8 cellular contexts compared by ENCODE assay signal in genomic region chr2:233354971-233355574, GRCh38. TPM values are rescaled to one million over a fixed set of nuclear protein-coding genes. Genes with fewer than 3 reads are reported as not detected.
DNase-seq lines count a peak whose midpoint lies in the region; ATAC-seq and TF ChIP-seq lines count a peak whose summit lies in the region.

No MANE protein-coding gene starts in this region.

- no peak overlapping the region for H3K27ac ChIP-seq in neuronal stem cell (replicated peaks; ENCODE audit: low read length)

- peak overlapping the region; percentile 92 for H3K9ac ChIP-seq in neuronal stem cell (ENCODE audit: low read depth, low read length, poor library complexity)

- H3K4me1 ChIP-seq in neuronal stem cell (ENCODE audit: control insufficient read depth in 2 of 2, insufficient read depth in 1 of 2, low read depth in 1 of 2, low read length in 2 of 2), result peaks cover 10 to 13% of the 10 kb centered on the region in 2 donors

- H2BK12ac ChIP-seq in neuronal stem cell (ENCODE audit: low read length), result no peak overlapping the region

- peaks cover 0 to 19% of the 10 kb centered on the region in 2 donors for H3K36me3 ChIP-seq in neuronal stem cell (replicated peaks in 1 of 2; ENCODE audit: control insufficient read depth in 2 of 2, insufficient read depth in 2 of 2, low read length in 2 of 2)

- H3K23ac ChIP-seq in neuronal stem cell (ENCODE audit: low read depth, low read length, poor library complexity), result peak overlapping the region; percentile 35

- H2BK120ac ChIP-seq in neuronal stem cell (ENCODE audit: low read depth, low read length), result no peak overlapping the region

- no peak overlapping the region for H2AK5ac ChIP-seq in neuronal stem cell (ENCODE audit: low read depth, low read length)

- no peak overlapping the region for H4K91ac ChIP-seq in neuronal stem cell (ENCODE audit: low read depth, low read length, poor library complexity)

- peak overlapping the region; percentile 87 for H2AFZ ChIP-seq in neuronal stem cell (ENCODE audit: low read length)

- H3K79me1 ChIP-seq in neuronal stem cell (ENCODE audit: low read depth, low read length), result peaks cover 6% of the 10 kb centered on the region

- no peak overlapping the region for H3K4ac ChIP-seq in neuronal stem cell (ENCODE audit: low read length)

- H3K14ac ChIP-seq in neuronal stem cell (ENCODE audit: low read length), result no peak overlapping the region

- DNase-seq in NCI-H2081 (lab: John Stamatoyannopoulos, UW), result peak; percentile 49 to 61
- no peak for DNase-seq in NCI-H2081 treated with DMSO at 0.1 percent for 48 hours (lab: John Stamatoyannopoulos, UW)
- DNase-seq in activated CD4-positive, alpha-beta T cell treated with anti-CD3 and anti-CD28 coated beads, Interleukin-2, amount 50 U/mL, for 48 hours, result peak; percentile 25 to 28
- peak; percentile 24 for DNase-seq in fibroblast of mammary gland (ENCODE audit: low read depth)
- DNase-seq in neuronal stem cell (ENCODE audit: low spot score), result no peak
- no peak for DNase-seq in HUDEP-2 (lab: John Stamatoyannopoulos, UW; ENCODE audit: unreplicated experiment in 76 of 76)

- peaks cover 0 to 29% (median 13%) of the 10 kb centered on the region in 3 experiments for H3K27me3 ChIP-seq in neuronal stem cell (ENCODE audit: control insufficient read depth in 3 of 3, insufficient read depth in 3 of 3, low read depth in 1 of 3, low read length in 3 of 3)

- H2BK15ac ChIP-seq in neuronal stem cell (ENCODE audit: low read length), result no peak overlapping the region

- peak overlapping the region; percentile 86 for H3K4me2 ChIP-seq in neuronal stem cell (ENCODE audit: insufficient read depth, low read length, poor library complexity, severe bottlenecking)

- ATAC-seq in HG03135 (IDR thresholded peaks at IDR 0.05; ENCODE audit: unreplicated experiment) (peak; percentile 15), HG03469 (IDR thresholded peaks at IDR 0.05; ENCODE audit: unreplicated experiment) (no peak)

- H3K4me3 ChIP-seq in fibroblast of mammary gland (ENCODE audit: control insufficient read depth, low read depth, low read length) (peak overlapping the region; percentile 66), neuronal stem cell (ENCODE audit: low read length in 2 of 2) (peak overlapping the region; percentile 65 to 98)

- H3K18ac ChIP-seq in neuronal stem cell (ENCODE audit: low read length), result peak overlapping the region; percentile 50

- H4K8ac ChIP-seq in neuronal stem cell (ENCODE audit: low read depth, low read length), result no peak overlapping the region

- no peak overlapping the region for H2BK5ac ChIP-seq in neuronal stem cell (ENCODE audit: low read length)

- H3K9me3 ChIP-seq in neuronal stem cell (replicated peaks in 1 of 2; ENCODE audit: control insufficient read depth in 2 of 2, insufficient read depth in 1 of 2, low read depth in 1 of 2, low read length in 2 of 2), result peaks cover 2 to 9% of the 10 kb centered on the region in 2 donors

- TF ChIP-seq CTCF in fibroblast of mammary gland (conservative IDR thresholded peaks at IDR 0.05; ENCODE audit: control insufficient read depth, insufficient read depth, low read depth, low read length), result no peak

- WGBS in neuronal stem cell (ENCODE audit: extremely low coverage in 2 of 2, insufficient read length in 2 of 2, insufficient replicate concordance in 1 of 2), 2 donors, result no CpG with 5 or more reads among the region's 46 CpGs

RNA-seq across cellular contexts. Expression of gene DGKD, which starts 0.8 kb away (rescaled TPM):
- 15.2 TPM for polyA plus RNA-seq in neuronal stem cell (2013, experiment 1 of 2)
- 15.9 TPM for polyA plus RNA-seq in neuronal stem cell (2013, experiment 2 of 2)

RNA-seq across cellular contexts. Expression of gene SAG, which starts 47.5 kb away (rescaled TPM):
- polyA plus RNA-seq in neuronal stem cell (2013, experiment 1 of 2), result not detected
- polyA plus RNA-seq in neuronal stem cell (2013, experiment 2 of 2), result not detected

Comparison
In these comparisons a context has a peak if more than half of its experiments do, and no peak if none do; other contexts are left out.
1. DNase-seq: peak in NCI-H2081 (2 of 2), activated CD4-positive, alpha-beta T cell treated with anti-CD3 and anti-CD28 coated beads, Interleukin-2, amount 50 U/mL, for 48 hours (2 of 2) and fibroblast of mammary gland (single experiment); none in NCI-H2081 treated with DMSO at 0.1 percent for 48 hours (single experiment), neuronal stem cell (single experiment) and HUDEP-2 (0 of 76).